ENCODE assay signal across 8 cellular contexts in the genomic region with DNA sequence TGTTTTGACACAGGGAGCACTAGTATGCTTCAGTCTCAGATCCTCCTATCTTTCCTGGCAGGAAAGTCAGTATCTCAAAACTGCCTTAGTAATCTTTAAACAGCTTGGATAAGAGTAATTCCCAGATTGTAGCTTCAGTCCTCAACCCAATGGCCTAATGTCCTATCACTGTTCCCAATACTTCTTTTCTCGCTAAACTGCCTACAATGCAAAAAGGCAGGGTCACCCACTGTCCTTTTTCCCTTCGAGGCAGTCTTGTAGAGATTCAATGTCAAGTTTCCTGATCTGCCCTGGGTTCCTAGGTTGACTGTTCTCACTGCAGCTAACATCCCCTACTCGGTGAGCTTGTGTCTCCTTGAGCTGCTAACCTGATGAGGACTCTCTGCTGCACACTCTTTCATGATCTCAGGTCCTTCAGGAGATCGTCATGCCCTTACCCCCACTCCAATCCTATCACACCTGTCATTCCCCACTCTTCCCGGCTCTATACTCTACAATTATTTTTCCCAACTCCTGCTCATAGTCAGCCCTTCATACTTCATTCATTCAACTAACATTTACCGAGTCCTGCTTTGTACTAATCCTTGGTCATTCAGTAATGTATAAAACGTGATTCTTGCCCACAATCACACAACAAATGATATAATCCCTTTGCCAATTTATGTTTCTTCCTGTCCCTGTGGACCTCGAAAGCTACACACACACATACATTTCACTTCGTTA. TPM values are rescaled to one million over a fixed set of nuclear protein-coding genes. Genes with fewer than 3 reads are reported as not detected.
DNase-seq lines count a peak whose midpoint lies in the region; ATAC-seq and TF ChIP-seq lines count a peak whose summit lies in the region.

No MANE protein-coding gene starts in this region.

- peaks cover 53% of the 10 kb centered on the region for H3K79me2 ChIP-seq in osteoblast (ENCODE audit: insufficient read depth, low read length)

- intact Hi-C loops in Calu3 (cut with micrococcal nuclease; ENCODE audit: unreplicated experiment): loop anchor here (2.0 to 10.0 kb wide), 2 partner anchors 31 to 205 kb away; no protein-coding TSS in a partner anchor

- peak overlapping the region; percentile 84 for H3K27ac ChIP-seq in osteoblast (ENCODE audit: low read depth, low read length)

- peak overlapping the region; percentile 74 for H3K4me3 ChIP-seq in LNCaP clone FGC (ENCODE audit: low read depth, low read length)
- peak overlapping the region; percentile 97 for H3K4me3 ChIP-seq in endocrine pancreas (ENCODE audit: control insufficient read depth, insufficient read depth, low read length)
- peak overlapping the region; percentile 88 for H3K4me3 ChIP-seq in osteoblast (ENCODE audit: insufficient read depth, low read length)

- H3K4me1 ChIP-seq in endocrine pancreas (ENCODE audit: control insufficient read depth, insufficient read depth, low read length): peaks cover 24% of the 10 kb centered on the region
- H3K4me1 ChIP-seq in osteoblast (ENCODE audit: insufficient read depth, low read length): peaks cover 21% of the 10 kb centered on the region

- no peak overlapping the region for H3K4me3 Mint-ChIP-seq in Calu3 (ENCODE audit: low read depth, unreplicated experiment)

- H3K27me3 Mint-ChIP-seq in Calu3 (ENCODE audit: unreplicated experiment): no peaks in the 10 kb centered on the region

- H2AFZ ChIP-seq in osteoblast (ENCODE audit: low read length): peak overlapping the region; percentile 94

- H3K4me2 ChIP-seq in osteoblast (ENCODE audit: insufficient read depth, low read length): peak overlapping the region; percentile 86

- TF ChIP-seq CTCF in Calu3 (IDR thresholded peaks at IDR 0.05; ENCODE audit: unreplicated experiment): no peak
- no peak for TF ChIP-seq CTCF in LNCaP clone FGC (IDR thresholded peaks at IDR 0.05; ENCODE audit: control insufficient read depth, extremely low read depth, insufficient read depth)
- no peak for TF ChIP-seq CTCF in osteoblast (IDR thresholded peaks at IDR 0.05; ENCODE audit: extremely low read depth, low read depth, low read length)

- H3K36me3 Mint-ChIP-seq in Calu3 (ENCODE audit: insufficient read depth, unreplicated experiment): no peaks in the 10 kb centered on the region

- H4K20me1 ChIP-seq in osteoblast (ENCODE audit: insufficient read depth, low read length): peaks cover 11% of the 10 kb centered on the region

- no peak for ATAC-seq in HG03025 (IDR thresholded peaks at IDR 0.05; ENCODE audit: low FRiP score, unreplicated experiment)
- no peak for ATAC-seq in HG02970 (IDR thresholded peaks at IDR 0.05; ENCODE audit: low FRiP score, unreplicated experiment)

- H3K27me3 ChIP-seq in endocrine pancreas (ENCODE audit: control insufficient read depth, insufficient read depth, low read length): no peaks in the 10 kb centered on the region
- H3K27me3 ChIP-seq in osteoblast (ENCODE audit: insufficient read depth, low read length): no peaks in the 10 kb centered on the region

- no peaks in the 10 kb centered on the region for H3K9me3 Mint-ChIP-seq in Calu3 (ENCODE audit: low read depth, unreplicated experiment)

- BruUV-seq in Calu3 (replicated peaks; lab: Mats Ljungman, UMichigan): TSS peak; percentile 35

- CTCF ChIA-PET in Calu3 (lab: Charles Lee): interaction anchor here (0.5 to 1.5 kb wide), 6 partner anchors 10 to 818 kb away, joined by 3 to 8 read pairs (median 4); no protein-coding TSS in a partner anchor

- H3K36me3 ChIP-seq in endocrine pancreas (ENCODE audit: control insufficient read depth, insufficient read depth, low read length): no peaks in the 10 kb centered on the region
- peaks cover 17% of the 10 kb centered on the region for H3K36me3 ChIP-seq in osteoblast (ENCODE audit: insufficient read depth, low read length)

- H3K9ac ChIP-seq in endocrine pancreas (ENCODE audit: control insufficient read depth, insufficient read depth, low read length): peak overlapping the region; percentile 78

- H3K9me3 ChIP-seq in endocrine pancreas (ENCODE audit: control insufficient read depth, low read length): no peaks in the 10 kb centered on the region
- H3K9me3 ChIP-seq in osteoblast (ENCODE audit: low read depth, low read length): no peaks in the 10 kb centered on the region

- H3K27ac Mint-ChIP-seq in Calu3 (ENCODE audit: unreplicated experiment): no peak overlapping the region

- no peaks in the 10 kb centered on the region for H3K4me1 Mint-ChIP-seq in Calu3 (ENCODE audit: low read depth, unreplicated experiment)

- no peak for DNase-seq in Calu3
- no peak for DNase-seq in LNCaP clone FGC (ENCODE audit: low read depth)
- no peak for DNase-seq in osteoblast (ENCODE audit: insufficient read length, low spot score, missing footprints)
- no peak for DNase-seq in DMS153 treated with DMSO at 0.1 percent for 48 hours (lab: John Stamatoyannopoulos, UW; ENCODE audit: unreplicated experiment)
- DNase-seq in NCI-H2029 (lab: John Stamatoyannopoulos, UW): no peak

RNA-seq across cellular contexts. Expression of gene C2CD3, which starts 0.9 kb away (rescaled TPM):
- 22.2 and 26.9 TPM in 2 replicates for total RNA-seq in Calu3 (2022)
- 12.4 and 14.1 TPM in 2 replicates for total RNA-seq in osteoblast

RNA-seq across cellular contexts. Expression of gene PPME1, which starts 1.2 kb away (rescaled TPM):
- total RNA-seq in Calu3 (2022): 48.0 and 55.0 TPM in 2 replicates
- 16.5 and 18.5 TPM in 2 replicates for total RNA-seq in osteoblast
